In genomic region chr10:14837756-14838581, GRCh38 we compare ENCODE assay signal across 1 cellular context.
A peak's percentile ranks its signal among the peaks of the same experiment; 100 is the strongest.
TF ChIP-seq lines count a peak whose summit lies in the region.

TSS of gene CDNF (minus strand) at chr10:14838037. CDS start at chr10:14837946, 91 bp downstream.
A gene with protein sequence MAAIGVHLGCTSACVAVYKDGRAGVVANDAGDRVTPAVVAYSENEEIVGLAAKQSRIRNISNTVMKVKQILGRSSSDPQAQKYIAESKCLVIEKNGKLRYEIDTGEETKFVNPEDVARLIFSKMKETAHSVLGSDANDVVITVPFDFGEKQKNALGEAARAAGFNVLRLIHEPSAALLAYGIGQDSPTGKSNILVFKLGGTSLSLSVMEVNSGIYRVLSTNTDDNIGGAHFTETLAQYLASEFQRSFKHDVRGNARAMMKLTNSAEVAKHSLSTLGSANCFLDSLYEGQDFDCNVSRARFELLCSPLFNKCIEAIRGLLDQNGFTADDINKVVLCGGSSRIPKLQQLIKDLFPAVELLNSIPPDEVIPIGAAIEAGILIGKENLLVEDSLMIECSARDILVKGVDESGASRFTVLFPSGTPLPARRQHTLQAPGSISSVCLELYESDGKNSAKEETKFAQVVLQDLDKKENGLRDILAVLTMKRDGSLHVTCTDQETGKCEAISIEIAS (plus strand): TSS chr10:14838306. CDS start chr10:14838403, 97 bp downstream.
TSS of gene MSANTD7 (plus strand) at chr10:14838306. CDS start at chr10:14842285, 3,979 bp downstream.

TF ChIP-seq in K562, 482 proteins besides CTCF, POLR2A, EP300 and RAD21 (continued from another document and continues in another):
- TF ChIP-seq CBFA2T2 (conservative IDR thresholded peaks at IDR 0.05) (no peak), IRF1 (CRISPR knock-in tag; IDR thresholded peaks at IDR 0.05; ENCODE audit: borderline replicate concordance) (no peak), SIX5 (IDR thresholded peaks at IDR 0.05; ENCODE audit: borderline replicate concordance in 1 of 2, insufficient read depth in 1 of 2, low read depth in 1 of 2, low read length in 2 of 2) (no peak), ZNF696 (CRISPR knock-in tag; conservative IDR thresholded peaks at IDR 0.05) (no peak), ZZZ3 (IDR thresholded peaks at IDR 0.05) (no peak), ASH1L (IDR thresholded peaks at IDR 0.05; ENCODE audit: borderline replicate concordance, low read depth, partially characterized antibody) (no peak), FOXP1 (CRISPR knock-in tag; IDR thresholded peaks at IDR 0.05) (peak; percentile 91; the same call in 1 of the 2 replicates), ZC3H4 (CRISPR knock-in tag; IDR thresholded peaks at IDR 0.05; ENCODE audit: borderline replicate concordance) (no peak), MAX (CRISPR knock-in tag; IDR thresholded peaks at IDR 0.05) (peak; percentile 80), KDM5B (IDR thresholded peaks at IDR 0.05; ENCODE audit: insufficient replicate concordance, low read depth, low read length) (peak; percentile 94), STAG1 (CRISPR knock-in tag; IDR thresholded peaks at IDR 0.05; ENCODE audit: borderline replicate concordance) (0 out of 2 replicates have a peak, but pooled peaks have one; percentile 14), TBL1XR1 (IDR thresholded peaks at IDR 0.05; ENCODE audit: low read length in 2 of 2) (peak; percentile 4 to 13; a peak in 1 of 4 replicates), TBP (optimal IDR thresholded peaks at IDR 0.05; ENCODE audit: low read depth, low read length) (peak; percentile 85), PHTF2 (CRISPR knock-in tag; IDR thresholded peaks at IDR 0.05) (no peak), RBM15 (IDR thresholded peaks at IDR 0.05; ENCODE audit: insufficient read depth, low read length) (no peak), BCOR (IDR thresholded peaks at IDR 0.05) (no peak), ZNF175 (CRISPR knock-in tag; IDR thresholded peaks at IDR 0.05; ENCODE audit: low read depth) (no peak), NFIX (CRISPR knock-in tag; IDR thresholded peaks at IDR 0.05; ENCODE audit: low read depth) (no peak), HDAC3 (IDR thresholded peaks at IDR 0.05; ENCODE audit: borderline replicate concordance, partially characterized antibody) (no peak), ATF7 (IDR thresholded peaks at IDR 0.05) (peak; percentile 91), KHSRP (IDR thresholded peaks at IDR 0.05) (no peak; the same call in 1 of the 2 replicates), FOXJ3 (CRISPR knock-in tag; IDR thresholded peaks at IDR 0.05) (no peak), RUNX1 (IDR thresholded peaks at IDR 0.05; ENCODE audit: low read depth) (no peak), ZNF134 (CRISPR knock-in tag; conservative IDR thresholded peaks at IDR 0.05) (no peak), ZNF133 (CRISPR knock-in tag; IDR thresholded peaks at IDR 0.05) (no peak), ARNT (IDR thresholded peaks at IDR 0.05) (no peak), RBBP5 (IDR thresholded peaks at IDR 0.05; ENCODE audit: borderline replicate concordance, insufficient read depth, low read length, poor library complexity, severe bottlenecking) (no peak), CREB1 (IDR thresholded peaks at IDR 0.05) (peak; percentile 94), CREB1 (CRISPR knock-in tag; IDR thresholded peaks at IDR 0.05) (peak; percentile 98), KAT2B (IDR thresholded peaks at IDR 0.05; ENCODE audit: low read depth, low read length) (no peak), CREM (IDR thresholded peaks at IDR 0.05; ENCODE audit: low read depth) (peak; percentile 97), ZNF668 (CRISPR knock-in tag; IDR thresholded peaks at IDR 0.05) (no peak), RFX5 (IDR thresholded peaks at IDR 0.05; ENCODE audit: low read depth, low read length) (peak; percentile 99), SIN3A (IDR thresholded peaks at IDR 0.05; ENCODE audit: borderline replicate concordance in 2 of 2, control insufficient read depth in 1 of 2, low read depth in 2 of 2, low read length in 2 of 2) (peak; percentile 80 to 81; a peak in 2 of 4 replicates), NR3C1 (CRISPR knock-in tag; IDR thresholded peaks at IDR 0.05) (no peak), FOXA3 (CRISPR knock-in tag; conservative IDR thresholded peaks at IDR 0.05 in 1 of 2, IDR thresholded peaks at IDR 0.05 in 1 of 2) (no peak), KDM4B (IDR thresholded peaks at IDR 0.05; ENCODE audit: borderline replicate concordance in 2 of 2, low read depth in 1 of 2) (no peak; a peak in 1 of 4 replicates), ATF3 (IDR thresholded peaks at IDR 0.05) (peak; percentile 96), ATF3 (CRISPR knock-in tag; conservative IDR thresholded peaks at IDR 0.05) (no peak), SAFB (IDR thresholded peaks at IDR 0.05; ENCODE audit: borderline replicate concordance, low read depth, low read length) (no peak), VEZF1 (CRISPR knock-in tag; IDR thresholded peaks at IDR 0.05) (peak; percentile 46; the same call in 1 of the 2 replicates), NR2F6 (CRISPR knock-in tag; IDR thresholded peaks at IDR 0.05) (no peak), ESRRB (CRISPR knock-in tag; IDR thresholded peaks at IDR 0.05; ENCODE audit: borderline replicate concordance) (no peak), DACH1 (IDR thresholded peaks at IDR 0.05; ENCODE audit: partially characterized antibody) (no peak), ZNF324 (CRISPR knock-in tag; IDR thresholded peaks at IDR 0.05) (no peak; the same call in 1 of the 2 replicates)
- TF ChIP-seq, protein P1, sequence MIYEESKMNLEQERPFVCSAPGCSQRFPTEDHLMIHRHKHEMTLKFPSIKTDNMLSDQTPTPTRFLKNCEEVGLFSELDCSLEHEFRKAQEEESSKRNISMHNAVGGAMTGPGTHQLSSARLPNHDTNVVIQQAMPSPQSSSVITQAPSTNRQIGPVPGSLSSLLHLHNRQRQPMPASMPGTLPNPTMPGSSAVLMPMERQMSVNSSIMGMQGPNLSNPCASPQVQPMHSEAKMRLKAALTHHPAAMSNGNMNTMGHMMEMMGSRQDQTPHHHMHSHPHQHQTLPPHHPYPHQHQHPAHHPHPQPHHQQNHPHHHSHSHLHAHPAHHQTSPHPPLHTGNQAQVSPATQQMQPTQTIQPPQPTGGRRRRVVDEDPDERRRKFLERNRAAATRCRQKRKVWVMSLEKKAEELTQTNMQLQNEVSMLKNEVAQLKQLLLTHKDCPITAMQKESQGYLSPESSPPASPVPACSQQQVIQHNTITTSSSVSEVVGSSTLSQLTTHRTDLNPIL (CRISPR knock-in tag; IDR thresholded peaks at IDR 0.05), result no peak
- TF ChIP-seq, protein P2, sequence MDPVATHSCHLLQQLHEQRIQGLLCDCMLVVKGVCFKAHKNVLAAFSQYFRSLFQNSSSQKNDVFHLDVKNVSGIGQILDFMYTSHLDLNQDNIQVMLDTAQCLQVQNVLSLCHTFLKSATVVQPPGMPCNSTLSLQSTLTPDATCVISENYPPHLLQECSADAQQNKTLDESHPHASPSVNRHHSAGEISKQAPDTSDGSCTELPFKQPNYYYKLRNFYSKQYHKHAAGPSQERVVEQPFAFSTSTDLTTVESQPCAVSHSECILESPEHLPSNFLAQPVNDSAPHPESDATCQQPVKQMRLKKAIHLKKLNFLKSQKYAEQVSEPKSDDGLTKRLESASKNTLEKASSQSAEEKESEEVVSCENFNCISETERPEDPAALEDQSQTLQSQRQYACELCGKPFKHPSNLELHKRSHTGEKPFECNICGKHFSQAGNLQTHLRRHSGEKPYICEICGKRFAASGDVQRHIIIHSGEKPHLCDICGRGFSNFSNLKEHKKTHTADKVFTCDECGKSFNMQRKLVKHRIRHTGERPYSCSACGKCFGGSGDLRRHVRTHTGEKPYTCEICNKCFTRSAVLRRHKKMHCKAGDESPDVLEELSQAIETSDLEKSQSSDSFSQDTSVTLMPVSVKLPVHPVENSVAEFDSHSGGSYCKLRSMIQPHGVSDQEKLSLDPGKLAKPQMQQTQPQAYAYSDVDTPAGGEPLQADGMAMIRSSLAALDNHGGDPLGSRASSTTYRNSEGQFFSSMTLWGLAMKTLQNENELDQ (CRISPR knock-in tag; IDR thresholded peaks at IDR 0.05; ENCODE audit: borderline replicate concordance), result no peak
- TF ChIP-seq, protein P3, sequence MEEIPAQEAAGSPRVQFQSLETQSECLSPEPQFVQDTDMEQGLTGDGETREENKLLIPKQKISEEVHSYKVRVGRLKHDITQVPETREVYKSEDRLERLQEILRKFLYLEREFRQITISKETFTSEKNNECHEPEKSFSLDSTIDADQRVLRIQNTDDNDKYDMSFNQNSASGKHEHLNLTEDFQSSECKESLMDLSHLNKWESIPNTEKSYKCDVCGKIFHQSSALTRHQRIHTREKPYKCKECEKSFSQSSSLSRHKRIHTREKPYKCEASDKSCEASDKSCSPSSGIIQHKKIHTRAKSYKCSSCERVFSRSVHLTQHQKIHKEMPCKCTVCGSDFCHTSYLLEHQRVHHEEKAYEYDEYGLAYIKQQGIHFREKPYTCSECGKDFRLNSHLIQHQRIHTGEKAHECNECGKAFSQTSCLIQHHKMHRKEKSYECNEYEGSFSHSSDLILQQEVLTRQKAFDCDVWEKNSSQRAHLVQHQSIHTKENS (CRISPR knock-in tag; IDR thresholded peaks at IDR 0.05), result no peak
- TF ChIP-seq, protein P4, sequence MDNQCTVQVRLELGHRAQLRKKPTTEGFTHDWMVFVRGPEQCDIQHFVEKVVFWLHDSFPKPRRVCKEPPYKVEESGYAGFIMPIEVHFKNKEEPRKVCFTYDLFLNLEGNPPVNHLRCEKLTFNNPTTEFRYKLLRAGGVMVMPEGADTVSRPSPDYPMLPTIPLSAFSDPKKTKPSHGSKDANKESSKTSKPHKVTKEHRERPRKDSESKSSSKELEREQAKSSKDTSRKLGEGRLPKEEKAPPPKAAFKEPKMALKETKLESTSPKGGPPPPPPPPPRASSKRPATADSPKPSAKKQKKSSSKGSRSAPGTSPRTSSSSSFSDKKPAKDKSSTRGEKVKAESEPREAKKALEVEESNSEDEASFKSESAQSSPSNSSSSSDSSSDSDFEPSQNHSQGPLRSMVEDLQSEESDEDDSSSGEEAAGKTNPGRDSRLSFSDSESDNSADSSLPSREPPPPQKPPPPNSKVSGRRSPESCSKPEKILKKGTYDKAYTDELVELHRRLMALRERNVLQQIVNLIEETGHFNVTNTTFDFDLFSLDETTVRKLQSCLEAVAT (IDR thresholded peaks at IDR 0.05), result no peak
- TF ChIP-seq, protein P5, sequence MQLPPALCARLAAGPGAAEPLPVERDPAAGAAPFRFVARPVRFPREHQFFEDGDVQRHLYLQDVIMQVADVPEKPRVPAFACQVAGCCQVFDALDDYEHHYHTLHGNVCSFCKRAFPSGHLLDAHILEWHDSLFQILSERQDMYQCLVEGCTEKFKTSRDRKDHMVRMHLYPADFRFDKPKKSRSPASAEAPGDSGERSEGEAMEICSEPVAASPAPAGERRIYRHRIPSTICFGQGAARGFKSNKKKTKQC (CRISPR knock-in tag; IDR thresholded peaks at IDR 0.05), result peak; percentile 80
- TF ChIP-seq, protein P6, sequence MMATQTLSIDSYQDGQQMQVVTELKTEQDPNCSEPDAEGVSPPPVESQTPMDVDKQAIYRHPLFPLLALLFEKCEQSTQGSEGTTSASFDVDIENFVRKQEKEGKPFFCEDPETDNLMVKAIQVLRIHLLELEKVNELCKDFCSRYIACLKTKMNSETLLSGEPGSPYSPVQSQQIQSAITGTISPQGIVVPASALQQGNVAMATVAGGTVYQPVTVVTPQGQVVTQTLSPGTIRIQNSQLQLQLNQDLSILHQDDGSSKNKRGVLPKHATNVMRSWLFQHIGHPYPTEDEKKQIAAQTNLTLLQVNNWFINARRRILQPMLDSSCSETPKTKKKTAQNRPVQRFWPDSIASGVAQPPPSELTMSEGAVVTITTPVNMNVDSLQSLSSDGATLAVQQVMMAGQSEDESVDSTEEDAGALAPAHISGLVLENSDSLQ (IDR thresholded peaks at IDR 0.05), result peak; percentile 95
- TF ChIP-seq, protein P7, sequence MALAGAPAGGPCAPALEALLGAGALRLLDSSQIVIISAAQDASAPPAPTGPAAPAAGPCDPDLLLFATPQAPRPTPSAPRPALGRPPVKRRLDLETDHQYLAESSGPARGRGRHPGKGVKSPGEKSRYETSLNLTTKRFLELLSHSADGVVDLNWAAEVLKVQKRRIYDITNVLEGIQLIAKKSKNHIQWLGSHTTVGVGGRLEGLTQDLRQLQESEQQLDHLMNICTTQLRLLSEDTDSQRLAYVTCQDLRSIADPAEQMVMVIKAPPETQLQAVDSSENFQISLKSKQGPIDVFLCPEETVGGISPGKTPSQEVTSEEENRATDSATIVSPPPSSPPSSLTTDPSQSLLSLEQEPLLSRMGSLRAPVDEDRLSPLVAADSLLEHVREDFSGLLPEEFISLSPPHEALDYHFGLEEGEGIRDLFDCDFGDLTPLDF (CRISPR knock-in tag; IDR thresholded peaks at IDR 0.05), result peak; percentile 86; the same call in 1 of the 2 replicates
- TF ChIP-seq, protein P8, sequence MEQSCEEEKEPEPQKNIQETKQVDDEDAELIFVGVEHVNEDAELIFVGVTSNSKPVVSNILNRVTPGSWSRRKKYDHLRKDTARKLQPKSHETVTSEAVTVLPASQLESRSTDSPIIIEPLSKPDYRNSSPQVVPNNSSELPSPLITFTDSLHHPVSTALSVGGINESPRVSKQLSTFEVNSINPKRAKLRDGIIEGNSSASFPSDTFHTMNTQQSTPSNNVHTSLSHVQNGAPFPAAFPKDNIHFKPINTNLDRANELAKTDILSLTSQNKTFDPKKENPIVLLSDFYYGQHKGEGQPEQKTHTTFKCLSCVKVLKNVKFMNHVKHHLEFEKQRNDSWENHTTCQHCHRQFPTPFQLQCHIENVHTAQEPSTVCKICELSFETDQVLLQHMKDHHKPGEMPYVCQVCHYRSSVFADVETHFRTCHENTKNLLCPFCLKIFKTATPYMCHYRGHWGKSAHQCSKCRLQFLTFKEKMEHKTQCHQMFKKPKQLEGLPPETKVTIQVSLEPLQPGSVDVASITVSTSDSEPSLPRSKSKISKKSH (CRISPR knock-in tag; IDR thresholded peaks at IDR 0.05), result no peak
